22 cellular contexts compared by ENCODE assay signal in genomic region chr5:175250426-175250825, GRCh38.
DNase-seq lines count a peak whose midpoint lies in the region; ATAC-seq, FAIRE-seq and TF ChIP-seq lines count a peak whose summit lies in the region.
"Had no signal": no experiment of that assay in that cellular context is flagged by ENCODE, and none has a peak within 500 bp of the region (broad histone marks: within the 10 kb centered on the region; RNA-seq: fewer than 3 reads in every experiment).

No MANE protein-coding gene starts in this region.

- H3F3A ChIP-seq in neural progenitor cell (ENCODE audit: low read depth) (no peaks in the 10 kb centered on the region), MM.1S (ENCODE audit: insufficient read depth, low read length) (no peaks in the 10 kb centered on the region)

- H3K9me3 ChIP-seq in BLaER1 (no peaks in the 10 kb centered on the region), neural progenitor cell (ENCODE audit: low read depth) (no peaks in the 10 kb centered on the region), MM.1S (replicated peaks; ENCODE audit: insufficient read depth, low read length) (no peaks in the 10 kb centered on the region)
- H3K9me3 ChIP-seq: A549, Caco-2 had no signal

- no peaks in the 10 kb centered on the region for H3K36me3 ChIP-seq in BLaER1
- H3K36me3 ChIP-seq in neural progenitor cell: no peaks in the 10 kb centered on the region
- no peaks in the 10 kb centered on the region for H3K36me3 ChIP-seq in MM.1S (replicated peaks; ENCODE audit: insufficient read depth, low read length)

- H3K36me3 Mint-ChIP-seq in neural progenitor cell: no peaks in the 10 kb centered on the region
- H3K36me3 Mint-ChIP-seq: CD4-positive, CD25-positive, alpha-beta regulatory T cell; CD8-positive, alpha-beta T cell had no signal

- H3K4me1 ChIP-seq in BLaER1 (peaks cover 30% of the 10 kb centered on the region), neural progenitor cell (no peaks in the 10 kb centered on the region), MM.1S (ENCODE audit: low read length) (no peaks in the 10 kb centered on the region)
- H3K4me1 ChIP-seq: Caco-2 had no signal

- peaks cover 17% of the 10 kb centered on the region for H3K27me3 Mint-ChIP-seq in neural progenitor cell (ENCODE audit: insufficient read depth, low read depth)

- peaks cover 2% of the 10 kb centered on the region for H3K4me1 Mint-ChIP-seq in neural progenitor cell
- H3K4me1 Mint-ChIP-seq: CD4-positive, CD25-positive, alpha-beta regulatory T cell had no signal

- H4K20me1 ChIP-seq in BLaER1 (no peaks in the 10 kb centered on the region), neural progenitor cell (ENCODE audit: low read depth) (no peaks in the 10 kb centered on the region), MM.1S (ENCODE audit: insufficient read depth, low read length) (no peaks in the 10 kb centered on the region)

- H2AFZ ChIP-seq in neural progenitor cell (replicated peaks) (no peak overlapping the region), MM.1S (ENCODE audit: low read length) (no peak overlapping the region)
- H2AFZ ChIP-seq: GM23248 had no signal

- no peak overlapping the region for H3K4me3 Mint-ChIP-seq in neural progenitor cell
- H3K4me3 Mint-ChIP-seq: CD4-positive, CD25-positive, alpha-beta regulatory T cell; CD8-positive, alpha-beta T cell had no signal

- H3K4me2 ChIP-seq in BLaER1: peak overlapping the region; percentile 56; the same call in 1 of the 2 replicates
- H3K4me2 ChIP-seq in neural progenitor cell: no peak overlapping the region
- H3K4me2 ChIP-seq in MM.1S (ENCODE audit: low read depth, low read length): no peak overlapping the region
- H3K4me2 ChIP-seq: A549 had no signal

- H3K9me3 Mint-ChIP-seq in neural progenitor cell: no peaks in the 10 kb centered on the region
- H3K9me3 Mint-ChIP-seq: CD8-positive, alpha-beta T cell had no signal

- DNase-seq in D721Med (ENCODE audit: insufficient read length, low spot score) (no peak), NCI-H524 treated with DMSO at 0.1 percent for 48 hours (lab: John Stamatoyannopoulos, UW) (peak; percentile 79), neural progenitor cell (ENCODE audit: low spot score) (no peak), SHP77 (lab: John Stamatoyannopoulos, UW) (no peak), MM.1S (no peak)
- DNase-seq: 8988T; Caco-2; CD4-positive, CD25-positive, alpha-beta regulatory T cell; CD8-positive, alpha-beta T cell; DND-41; GM23248; H7; HCEC 1CT had no signal

- no peaks in the 10 kb centered on the region; the same call in 1 of the 2 replicates for H3K27me3 ChIP-seq in BLaER1
- no peaks in the 10 kb centered on the region for H3K27me3 ChIP-seq in neural progenitor cell
- no peaks in the 10 kb centered on the region for H3K27me3 ChIP-seq in MM.1S (replicated peaks; ENCODE audit: insufficient read depth, low read length)

- H3K79me2 ChIP-seq in neural progenitor cell (ENCODE audit: low read depth) (no peaks in the 10 kb centered on the region), MM.1S (ENCODE audit: low read length) (no peaks in the 10 kb centered on the region)

- FAIRE-seq in D721Med (lab: Jason Lieb, UNC): peak; percentile 56
- FAIRE-seq: A549, G401.6, GM12892, GM19239, H1 had no signal

- H3K27ac ChIP-seq in BLaER1: no peak overlapping the region
- H3K27ac ChIP-seq in neural progenitor cell: no peak overlapping the region
- no peak overlapping the region for H3K27ac ChIP-seq in MM.1S (ENCODE audit: low read length)
- H3K27ac ChIP-seq: A549, C4-2B, GM23248 had no signal

- H3K4me3 ChIP-seq in BLaER1: no peak overlapping the region
- H3K4me3 ChIP-seq in neural progenitor cell: no peak overlapping the region
- H3K4me3 ChIP-seq in MM.1S (ENCODE audit: low read length): no peak overlapping the region
- H3K4me3 ChIP-seq: A549, GM23248 had no signal

- no peaks in the 10 kb centered on the region for H3K9me2 ChIP-seq in MM.1S (replicated peaks; ENCODE audit: insufficient read depth, low read length)

- peak overlapping the region; percentile 20 for H3K27ac Mint-ChIP-seq in neural progenitor cell
- H3K27ac Mint-ChIP-seq: CD4-positive, CD25-positive, alpha-beta regulatory T cell; CD8-positive, alpha-beta T cell had no signal

- no peak overlapping the region for H3K9ac ChIP-seq in BLaER1
- no peak overlapping the region for H3K9ac ChIP-seq in neural progenitor cell
- no peak overlapping the region for H3K9ac ChIP-seq in MM.1S (ENCODE audit: low read length)
- H3K9ac ChIP-seq: GM23248 had no signal

- no peak for ATAC-seq in GM18858 (IDR thresholded peaks at IDR 0.05; ENCODE audit: unreplicated experiment)
- no peak for ATAC-seq in HG02798 (IDR thresholded peaks at IDR 0.05; ENCODE audit: poor library complexity, unreplicated experiment)
- ATAC-seq: A549; CD8-positive, alpha-beta T cell had no signal

- no peak for TF ChIP-seq CTCF in D721Med (IDR thresholded peaks at IDR 0.05; ENCODE audit: insufficient read depth, missing control alignments)
- no peak for TF ChIP-seq CTCF in neural progenitor cell (IDR thresholded peaks at IDR 0.05)
- TF ChIP-seq CTCF in MM.1S (IDR thresholded peaks at IDR 0.05; ENCODE audit: low read length): no peak
